In the genomic region with DNA sequence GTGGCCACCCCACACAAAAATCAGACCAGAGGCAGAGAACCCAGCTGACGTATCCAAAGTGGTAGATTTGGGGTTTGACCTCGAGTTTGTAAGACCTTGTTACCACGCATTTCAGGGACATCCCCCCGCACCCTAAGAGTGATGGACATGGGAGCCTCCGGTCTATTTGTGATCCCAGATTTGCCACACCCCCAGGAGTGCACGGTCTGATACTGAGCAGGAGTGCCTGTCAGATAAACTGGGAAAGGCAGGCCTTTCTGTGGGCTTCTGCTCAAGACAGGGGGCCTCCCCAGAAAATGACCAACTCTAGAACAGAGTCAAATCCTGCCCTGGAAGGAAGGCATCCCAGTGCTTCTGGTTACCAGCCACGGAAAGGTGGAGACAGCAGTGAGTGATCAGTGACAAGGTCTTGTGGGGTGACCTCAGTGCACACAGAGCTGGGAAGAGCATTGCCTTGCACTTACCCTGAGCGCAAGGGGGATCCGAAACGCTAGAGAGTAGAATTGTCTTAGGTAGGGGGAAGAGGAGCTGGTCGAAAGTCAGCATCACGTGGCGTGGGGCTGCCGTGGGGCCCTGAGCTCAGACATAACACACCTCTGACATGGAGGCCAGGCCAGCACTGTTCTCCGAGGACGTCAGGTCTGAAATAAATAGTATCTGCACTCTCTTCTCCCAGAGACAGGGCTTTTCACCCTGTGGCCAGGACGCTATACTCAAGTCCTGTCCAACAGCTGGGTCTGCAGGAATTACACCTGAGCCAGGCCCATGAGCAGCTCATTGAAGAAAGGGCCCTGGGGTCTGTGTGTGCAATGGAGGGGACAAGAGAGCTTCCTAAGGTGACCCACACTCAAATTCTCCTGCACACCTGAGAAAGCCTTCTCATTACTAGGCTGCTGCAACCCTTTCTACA, we compare ENCODE assay signal across 19 cellular contexts.
"Had no signal": no experiment of that assay in that cellular context is flagged by ENCODE, and none has a peak within 500 bp of the region (broad histone marks: within the 10 kb centered on the region; RNA-seq: fewer than 3 reads in every experiment).

No MANE protein-coding gene starts in this region.

- H3K4me2 ChIP-seq: hepatocyte had no signal

- H3K27ac ChIP-seq: cardiac muscle cell, hepatocyte, thyroid gland had no signal

- H2AFZ ChIP-seq: hepatocyte had no signal

- DNase-seq: activated CD8-positive, alpha-beta memory T cell treated with anti-CD3 and anti-CD28 coated beads, Interleukin-2, amount 50 U/mL, for 48 hours; activated naive CD4-positive, alpha-beta T cell treated with anti-CD3 and anti-CD28 coated beads for 36 hours; activated naive CD8-positive, alpha-beta T cell treated with anti-CD3 and anti-CD28 coated beads, Interleukin-2, amount 10 ng/mL, durations not matched to agents 7 days and 5 days; activated T-cell treated with anti-CD3 and anti-CD28 coated beads, Interleukin-2, amount 50 U/mL, for 4 hours; amniotic stem cell; dermis blood vessel endothelial cell; effector CD8-positive, alpha-beta T cell; foreskin melanocyte; mesendoderm; naive B cell; occipital lobe; stimulated activated CD4-positive, alpha-beta T cell treated with anti-CD3 and anti-CD28 coated beads, Interleukin-4, amount 100 ng/mL, for 4 hours; stimulated activated naive CD8-positive, alpha-beta T cell treated with anti-CD3 and anti-CD28 coated beads, Interleukin-15, Interleukin-2, amounts not matched to agents 100 U/mL and 50 U/mL, for 24 hours; substantia nigra; thyroid gland had no signal

- H3K27me3 ChIP-seq: cardiac muscle cell, hepatocyte, thyroid gland had no signal

- H3K9me3 ChIP-seq: thyroid gland had no signal

- ATAC-seq: activated T-cell treated with anti-CD3 and anti-CD28 coated beads, Interleukin-2, amount 50 U/mL, for 4 hours; SK-N-SH treated with all-trans-retinoic acid at 6 μM for 48 hours; stimulated activated naive CD8-positive, alpha-beta T cell treated with anti-CD3 and anti-CD28 coated beads, Interleukin-15, Interleukin-2, amounts not matched to agents 100 U/mL and 50 U/mL, for 24 hours; WTC11 had no signal

- H3K36me3 ChIP-seq: cardiac muscle cell, thyroid gland had no signal

- H3K4me3 ChIP-seq: cardiac muscle cell, hepatocyte, thyroid gland had no signal
